In genomic region chr7:94004024-94004945, GRCh38 we compare ENCODE assay signal across 8 cellular contexts. TPM values are rescaled to one million over a fixed set of nuclear protein-coding genes. Genes with fewer than 3 reads are reported as not detected.
A peak's percentile ranks its signal among the peaks of the same experiment; 100 is the strongest.
DNase-seq lines count a peak whose midpoint lies in the region; ATAC-seq, FAIRE-seq and TF ChIP-seq lines count a peak whose summit lies in the region.

TSS of gene BET1 (minus strand) at chr7:94004355. CDS start at chr7:94004216, 139 bp downstream.

- peak; percentile 95 for FAIRE-seq in GM12892 (lab: Jason Lieb, UNC)

- DNase-seq in GM12892 (ENCODE audit: insufficient read length) (peak; percentile 64), NCI-H146 (lab: John Stamatoyannopoulos, UW) (peak; percentile 94), T-helper 1 cell (peak; percentile 83 to 94 (median 88)), adrenal gland (peak; percentile 92 to 98 (median 95)), heart left ventricle (peak; percentile 94 to 97 (median 96)), pons (ENCODE audit: low spot score) (peak; percentile 98), type B pancreatic cell (ENCODE audit: extremely low spot score, unreplicated experiment) (peak; percentile 91)

- TF ChIP-seq POLR2A in GM12892 (IDR thresholded peaks at IDR 0.05; ENCODE audit: low read depth, low read length): peak; percentile 68; the same call in 1 of the 2 replicates
- TF ChIP-seq POLR2A in adrenal gland (IDR thresholded peaks at IDR 0.05): peak; percentile 28 to 75
- peak in 1 of 2 donors; percentile 74 for TF ChIP-seq POLR2A in heart left ventricle (IDR thresholded peaks at IDR 0.05)

- WGBS in adrenal gland, 4 donors: 0 to 1% (median 1%) methylated on average over 35 to 47 of the region's 47 CpGs
- 0 to 1% (median 0%) methylated on average over 39 to 47 of the region's 47 CpGs for WGBS in heart left ventricle, 4 donors

- H3K27me3 Mint-ChIP-seq in type B pancreatic cell: peaks cover 20% of the 10 kb centered on the region

- peak; percentile 93 for ATAC-seq in HG02852 (IDR thresholded peaks at IDR 0.05; ENCODE audit: unreplicated experiment)
- ATAC-seq in heart left ventricle: peak; percentile 98 to 100 (median 100)

- H3K4me3 ChIP-seq in adrenal gland (peak within 1 kb of the TSS; percentile 63 to 88 (median 74)), heart left ventricle (peak within 1 kb of the TSS; percentile 70 to 91 (median 87))

- H3K36me3 ChIP-seq in adrenal gland (replicated peaks in 1 of 2) (no peaks in the 10 kb centered on the region), heart left ventricle (peaks cover 0 to 4% (median 0%) of the 10 kb centered on the region in 9 donors)

- H3K4me1 ChIP-seq in adrenal gland (replicated peaks in 1 of 2): peaks cover 0 to 33% of the 10 kb centered on the region in 2 donors
- peaks cover 0 to 29% (median 19%) of the 10 kb centered on the region in 12 donors for H3K4me1 ChIP-seq in heart left ventricle

- peaks cover 15% of the 10 kb centered on the region for H3K4me1 Mint-ChIP-seq in type B pancreatic cell (ENCODE audit: unreplicated experiment)

- H3K27me3 ChIP-seq in adrenal gland (no peaks in the 10 kb centered on the region), heart left ventricle (peaks cover 0 to 5% (median 0%) of the 10 kb centered on the region in 9 donors)

- peak within 1 kb of the TSS; percentile 99 for H3K4me3 Mint-ChIP-seq in type B pancreatic cell

- intact Hi-C loops in adrenal gland (cut with DNase I): loop anchor here in 1 of 2 donors (10.0 kb wide), 1 partner anchor 79 kb away; the partner anchor contains the start of gene GNG11
- intact Hi-C loops in heart left ventricle (cut with DNase I): loop anchor here in 7 of 10 donors (5.0 to 10.0 kb wide), 5 partner anchors 81 to 102 kb away; partner anchors contain the start of genes GNG11 (in 5 of the 7) and GNGT1 (in 1 of the 7)

- H3K36me3 Mint-ChIP-seq in type B pancreatic cell: peaks cover 4% of the 10 kb centered on the region

- TF ChIP-seq CTCF in adrenal gland (IDR thresholded peaks at IDR 0.05) (no peak), heart left ventricle (IDR thresholded peaks at IDR 0.05) (no peak), type B pancreatic cell (conservative IDR thresholded peaks at IDR 0.05) (no peak)

- H3K27ac ChIP-seq in adrenal gland: peak within 1 kb of the TSS; percentile 46 to 87 (median 84)
- peak within 1 kb of the TSS; percentile 47 to 93 (median 86) for H3K27ac ChIP-seq in heart left ventricle

- no peaks in the 10 kb centered on the region for H3K9me3 Mint-ChIP-seq in type B pancreatic cell

- H3K9me3 ChIP-seq in adrenal gland (replicated peaks in 1 of 3): no peaks in the 10 kb centered on the region
- no peaks in the 10 kb centered on the region for H3K9me3 ChIP-seq in heart left ventricle

- H3K27ac Mint-ChIP-seq in type B pancreatic cell: peak within 1 kb of the TSS; percentile 99

RNA-seq across cellular contexts. Expression of gene BET1, which starts in this region (rescaled TPM):
- polyA plus RNA-seq in GM12892 (2012; ENCODE audit: missing spikeins): 23.8 TPM
- total RNA-seq in adrenal gland: 10 to 100 TPM; 18.6 to 41.2 (median 37.9) TPM
- 10 to 100 TPM; 36.4 to 91.3 (median 36.5) TPM for polyA plus RNA-seq in adrenal gland
- total RNA-seq in heart left ventricle: 10 to 100 TPM in 7 of 9 donors, 1 to 10 TPM in 2; 8.1 to 16.5 (median 11.5) TPM
- polyA plus RNA-seq in heart left ventricle: 10 to 100 TPM; 13.8 to 16.5 TPM
- total RNA-seq in type B pancreatic cell (ENCODE audit: low replicate concordance): 22.7 and 25.9 TPM in 2 replicates

Comparison
In these comparisons a context has a peak if more than half of its experiments do, and no peak if none do; other contexts are left out.
1. Peak in every context shown above with its lines: DNase-seq, ATAC-seq, H3K4me3 ChIP-seq and H3K27ac ChIP-seq.